ENCODE assay signal across 1 cellular context in the genomic region with DNA sequence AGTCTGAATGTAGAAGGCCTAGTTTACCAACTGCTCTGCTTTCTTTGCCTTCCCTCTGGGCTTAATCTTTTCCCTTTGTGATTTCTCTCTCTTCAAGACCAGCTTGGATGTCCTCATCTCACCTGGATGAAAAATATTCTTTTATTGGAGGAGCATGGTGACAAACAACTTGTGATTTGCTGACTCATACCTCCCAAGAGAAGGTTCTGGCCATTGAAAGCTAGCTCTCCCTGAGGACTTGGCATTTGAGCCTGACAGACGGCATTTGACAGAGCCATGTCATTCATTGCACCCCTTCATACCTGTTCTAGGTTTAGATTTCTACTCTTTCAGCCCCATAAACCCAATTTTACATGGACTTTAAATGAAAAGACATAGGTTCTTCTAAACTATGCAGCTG.
TF ChIP-seq lines count a peak whose summit lies in the region.

No MANE protein-coding gene starts in this region.

TF ChIP-seq in K562, 482 proteins besides CTCF, POLR2A, EP300 and RAD21:
- TF ChIP-seq NFE2L1 (tag; IDR thresholded peaks at IDR 0.05; ENCODE audit: borderline replicate concordance, low read depth) (peak; percentile 91), MAFG (tag; conservative IDR thresholded peaks at IDR 0.05) (peak; percentile 97), ZBTB7A (IDR thresholded peaks at IDR 0.05; ENCODE audit: borderline replicate concordance, control insufficient read depth, low read depth, low read length) (no peak), MEF2D (tag; conservative IDR thresholded peaks at IDR 0.05; ENCODE audit: low read depth) (no peak), GABPB2 (CRISPR knock-in tag; conservative IDR thresholded peaks at IDR 0.05) (no peak), MAFF (IDR thresholded peaks at IDR 0.05; ENCODE audit: low read length) (peak; percentile 87), KDM4B (IDR thresholded peaks at IDR 0.05; ENCODE audit: borderline replicate concordance in 2 of 2, low read depth in 1 of 2) (no peak), PRMT5 (CRISPR knock-in tag; IDR thresholded peaks at IDR 0.05) (no peak), NUFIP1 (IDR thresholded peaks at IDR 0.05; ENCODE audit: partially characterized antibody) (no peak), MAFK (IDR thresholded peaks at IDR 0.05; ENCODE audit: low read length) (peak; percentile 85), ZNF316 (IDR thresholded peaks at IDR 0.05) (peak; percentile 95), C11orf30 (IDR thresholded peaks at IDR 0.05; ENCODE audit: low read depth) (peak; percentile 94), ATF3 (IDR thresholded peaks at IDR 0.05) (peak; percentile 27; the same call in 1 of the 2 replicates), ATF3 (CRISPR knock-in tag; conservative IDR thresholded peaks at IDR 0.05) (no peak), NFE2 (IDR thresholded peaks at IDR 0.05; ENCODE audit: low read depth) (peak; percentile 88)
